9 cellular contexts compared by ENCODE assay signal in genomic region chr19:4089400-4089908, GRCh38. TPM values are rescaled to one million over a fixed set of nuclear protein-coding genes. Genes with fewer than 3 reads are reported as not detected.
A peak's percentile ranks its signal among the peaks of the same experiment; 100 is the strongest.
DNase-seq lines count a peak whose midpoint lies in the region; ATAC-seq lines count a peak whose summit lies in the region.
"Had no signal": no experiment of that assay in that cellular context is flagged by ENCODE, and none has a peak within 500 bp of the region (broad histone marks: within the 10 kb centered on the region; RNA-seq: fewer than 3 reads in every experiment).

No MANE protein-coding gene starts in this region.

- H3K36me3 ChIP-seq in BLaER1 treated with 17β-estradiol and CSF1 and Interleukin-3, amounts not matched to agents 10 nM and 100 nM: peaks cover 10 to 50% (median 33%) of the 10 kb centered on the region in 11 experiments; a peak in 21 of 22 replicates
- H3K36me3 ChIP-seq in mucosa of rectum (ENCODE audit: control insufficient read depth in 2 of 2, insufficient read depth in 2 of 2, low read length in 2 of 2): peaks cover 7 to 16% of the 10 kb centered on the region in 2 donors

- peak overlapping the region; percentile 92 for H3K27ac Mint-ChIP-seq in activated T-cell treated with anti-CD3 and anti-CD28 coated beads, Interleukin-2, amount 50 U/mL, for 72 hours

- peak overlapping the region; percentile 42 to 66 (median 52) for H3K4me3 ChIP-seq in BLaER1 treated with 17β-estradiol and CSF1 and Interleukin-3, amounts not matched to agents 10 nM and 100 nM
- peak overlapping the region; percentile 20 to 23 for H3K4me3 ChIP-seq in mucosa of rectum (ENCODE audit: low read length in 2 of 2)

- H3K4me1 ChIP-seq in BLaER1 treated with 17β-estradiol and CSF1 and Interleukin-3, amounts not matched to agents 10 nM and 100 nM: peaks cover 38 to 94% (median 82%) of the 10 kb centered on the region in 10 experiments
- peaks cover 14 to 15% of the 10 kb centered on the region in 2 donors for H3K4me1 ChIP-seq in mucosa of rectum (ENCODE audit: control insufficient read depth in 2 of 2, insufficient read depth in 2 of 2, low read length in 2 of 2)

- peak overlapping the region; percentile 81 to 91 for H3K4me3 Mint-ChIP-seq in activated T-cell treated with anti-CD3 and anti-CD28 coated beads, Interleukin-2, amount 50 U/mL, for 72 hours

- no peaks in the 10 kb centered on the region for H3K9me3 Mint-ChIP-seq in activated T-cell treated with anti-CD3 and anti-CD28 coated beads, Interleukin-2, amount 50 U/mL, for 72 hours

- H3K4me1 Mint-ChIP-seq in activated T-cell treated with anti-CD3 and anti-CD28 coated beads, Interleukin-2, amount 50 U/mL, for 72 hours (ENCODE audit: low read depth): peaks cover 29% of the 10 kb centered on the region

- H3K4me2 ChIP-seq in BLaER1 treated with 17β-estradiol and CSF1 and Interleukin-3, amounts not matched to agents 10 nM and 100 nM: peak overlapping the region; percentile 93 to 99 (median 97)

- H4K20me1 ChIP-seq in BLaER1 treated with 17β-estradiol and CSF1 and Interleukin-3, amounts not matched to agents 10 nM and 100 nM: peaks cover 0 to 17% (median 0%) of the 10 kb centered on the region in 11 experiments; a peak in 4 of 22 replicates

- peak overlapping the region; percentile 68 to 81 (median 74) for H3K9ac ChIP-seq in BLaER1 treated with 17β-estradiol and CSF1 and Interleukin-3, amounts not matched to agents 10 nM and 100 nM
- peak overlapping the region in 1 of 2 donors; percentile 26 for H3K9ac ChIP-seq in mucosa of rectum (ENCODE audit: low read depth in 1 of 2, low read length in 2 of 2)

- H3K27me3 Mint-ChIP-seq in activated T-cell treated with anti-CD3 and anti-CD28 coated beads, Interleukin-2, amount 50 U/mL, for 72 hours (ENCODE audit: low read depth): no peaks in the 10 kb centered on the region

- peak overlapping the region; percentile 64 to 85 (median 81) for H3K27ac ChIP-seq in BLaER1 treated with 17β-estradiol and CSF1 and Interleukin-3, amounts not matched to agents 10 nM and 100 nM
- peak overlapping the region; percentile 55 to 65 for H3K27ac ChIP-seq in mucosa of rectum (ENCODE audit: low read depth in 2 of 2, low read length in 2 of 2)
- H3K27ac ChIP-seq: C4-2B had no signal

- peaks cover 0 to 2% of the 10 kb centered on the region in 2 donors for H3K36me3 Mint-ChIP-seq in activated T-cell treated with anti-CD3 and anti-CD28 coated beads, Interleukin-2, amount 50 U/mL, for 72 hours (ENCODE audit: insufficient read depth in 2 of 2)

- ATAC-seq in HG03196 (IDR thresholded peaks at IDR 0.05; ENCODE audit: unreplicated experiment) (peak; percentile 45), HG03469 (IDR thresholded peaks at IDR 0.05; ENCODE audit: unreplicated experiment) (no peak)
- peak; percentile 78 to 82 for ATAC-seq in activated T-cell treated with anti-CD3 and anti-CD28 coated beads, Interleukin-2, amount 50 U/mL, for 72 hours (replicated peaks in 1 of 2)

- H3K27me3 ChIP-seq in BLaER1 treated with 17β-estradiol and CSF1 and Interleukin-3, amounts not matched to agents 10 nM and 100 nM: no peaks in the 10 kb centered on the region
- no peaks in the 10 kb centered on the region for H3K27me3 ChIP-seq in mucosa of rectum (ENCODE audit: control insufficient read depth in 2 of 2, insufficient read depth in 2 of 2, low read length in 2 of 2)

- peak; percentile 51 to 67 for DNase-seq in activated T-cell treated with anti-CD3 and anti-CD28 coated beads, Interleukin-2, amount 50 U/mL, for 72 hours
- no peak for DNase-seq in occipital lobe (lab: John Stamatoyannopoulos, UW)
- no peak for DNase-seq in NCI-H2196 (lab: John Stamatoyannopoulos, UW; ENCODE audit: unreplicated experiment)
- no peak for DNase-seq in HPDE6-E6E7 (ENCODE audit: extremely low spot score)

- H3K9me3 ChIP-seq in BLaER1 treated with 17β-estradiol and CSF1 and Interleukin-3, amounts not matched to agents 10 nM and 100 nM (replicated peaks in 1 of 11): no peaks in the 10 kb centered on the region
- H3K9me3 ChIP-seq in mucosa of rectum (ENCODE audit: control insufficient read depth in 2 of 2, low read length in 2 of 2): no peaks in the 10 kb centered on the region

RNA-seq across cellular contexts. Expression of gene ZBTB7A, which starts 22.8 kb away (rescaled TPM):
- total RNA-seq in activated T-cell treated with anti-CD3 and anti-CD28 coated beads, Interleukin-2, amount 50 U/mL, for 72 hours: 10 to 100 TPM; 29.9 to 39.6 TPM
- total RNA-seq in occipital lobe: 2.0 TPM

RNA-seq across cellular contexts. Expression of gene MAP2K2, which starts 34.5 kb away (rescaled TPM):
- total RNA-seq in activated T-cell treated with anti-CD3 and anti-CD28 coated beads, Interleukin-2, amount 50 U/mL, for 72 hours: 100 to 1,000 TPM; 144 to 157 TPM
- total RNA-seq in occipital lobe: 61.3 TPM

Comparison
In these comparisons a context has a peak if more than half of its experiments do, and no peak if none do; other contexts are left out.
1. DNase-seq: peak in activated T-cell treated with anti-CD3 and anti-CD28 coated beads, Interleukin-2, amount 50 U/mL, for 72 hours (2 of 2); none in occipital lobe (single experiment), NCI-H2196 (single experiment) and HPDE6-E6E7 (single experiment).
2. RNA of gene ZBTB7A, which starts 22.8 kb away (total RNA-seq): 29.9 to 39.6 TPM in activated T-cell treated with anti-CD3 and anti-CD28 coated beads, Interleukin-2, amount 50 U/mL, for 72 hours; 2.0 TPM in occipital lobe (single experiment); every median in the first group is over 10 times any median in the second.